In the genomic region with DNA sequence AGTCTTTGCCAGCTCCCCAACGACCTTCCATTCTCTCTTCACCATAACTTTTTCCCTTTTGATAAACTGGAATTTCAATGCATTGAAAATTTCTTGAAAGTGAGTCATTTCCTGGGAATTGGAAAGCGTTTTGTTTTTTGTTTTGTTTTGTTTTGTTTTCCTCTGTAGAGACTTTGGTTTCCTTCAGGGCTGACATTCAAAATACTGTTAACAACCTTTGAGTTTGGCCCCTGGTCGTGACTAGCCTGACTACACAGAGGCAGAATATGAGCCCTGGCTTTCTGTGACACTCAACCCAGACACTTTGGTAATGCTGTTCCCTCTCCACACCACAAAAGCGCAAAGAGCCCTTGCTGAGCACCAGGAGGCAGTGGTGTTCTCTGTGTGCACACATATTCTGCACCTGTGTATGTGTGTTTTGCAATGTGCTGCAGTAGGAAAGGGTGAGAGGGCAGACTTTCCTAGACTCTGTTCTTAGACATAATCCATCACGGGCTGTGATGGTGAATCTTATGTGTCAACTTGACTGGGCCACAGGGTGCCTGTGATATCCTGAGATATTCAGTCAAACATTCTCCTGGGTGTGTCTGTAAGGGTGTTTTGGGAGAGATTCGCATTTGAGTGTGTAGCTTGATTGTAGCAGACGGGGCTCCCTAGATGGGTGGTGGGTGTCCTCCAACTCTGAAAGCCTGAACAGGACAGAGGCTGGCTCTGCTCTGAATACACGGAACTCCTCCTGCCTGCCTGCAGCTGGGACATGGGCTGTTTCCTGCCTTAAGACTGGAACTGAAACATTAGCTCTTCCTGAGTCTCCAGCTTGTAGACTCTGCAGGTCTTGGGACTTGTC, we compare ENCODE assay signal across 8 cellular contexts. TPM values are rescaled to one million over a fixed set of nuclear protein-coding genes. Genes with fewer than 3 reads are reported as not detected.
DNase-seq lines count a peak whose midpoint lies in the region; ATAC-seq lines count a peak whose summit lies in the region.

No MANE protein-coding gene starts in this region.

- ATAC-seq in GM21360 (IDR thresholded peaks at IDR 0.05; ENCODE audit: unreplicated experiment): peak; percentile 77

- H3K4me3 ChIP-seq in skeletal muscle cell (ENCODE audit: low read depth, low read length): no peak overlapping the region

- H3K27ac ChIP-seq in caudate nucleus (ENCODE audit: low read depth, low read length): no peak overlapping the region

- DNase-seq in EL (peak; percentile 51), LHCN-M2 (ENCODE audit: low read depth) (peak; percentile 90), UCSD-AML1 (lab: John Stamatoyannopoulos, UW; ENCODE audit: unreplicated experiment) (peak; percentile 23), fibroblast of the conjunctiva (ENCODE audit: low read depth) (peak; percentile 53), skeletal muscle cell (ENCODE audit: low read depth) (peak; percentile 25), mucosa of gallbladder (ENCODE audit: low spot score) (no peak), caudate nucleus (lab: John Stamatoyannopoulos, UW) (no peak)

RNA-seq across cellular contexts. Expression of a gene that starts 29.5 kb away (rescaled TPM):
- 186 and 510 TPM in 2 replicates for total RNA-seq in LHCN-M2 (2014; rRNA removed)
- polyA plus RNA-seq in LHCN-M2 (2012): 37.9 TPM
- total RNA-seq in mucosa of gallbladder: 139 TPM

Comparison
In these comparisons a context has a peak if more than half of its experiments do, and no peak if none do; other contexts are left out.
1. DNase-seq: peak in EL (single experiment), LHCN-M2 (single experiment), UCSD-AML1 (single experiment), fibroblast of the conjunctiva (single experiment) and skeletal muscle cell (single experiment); none in mucosa of gallbladder (single experiment) and caudate nucleus (0 of 61).